8 cellular contexts compared by ENCODE assay signal in the genomic region with DNA sequence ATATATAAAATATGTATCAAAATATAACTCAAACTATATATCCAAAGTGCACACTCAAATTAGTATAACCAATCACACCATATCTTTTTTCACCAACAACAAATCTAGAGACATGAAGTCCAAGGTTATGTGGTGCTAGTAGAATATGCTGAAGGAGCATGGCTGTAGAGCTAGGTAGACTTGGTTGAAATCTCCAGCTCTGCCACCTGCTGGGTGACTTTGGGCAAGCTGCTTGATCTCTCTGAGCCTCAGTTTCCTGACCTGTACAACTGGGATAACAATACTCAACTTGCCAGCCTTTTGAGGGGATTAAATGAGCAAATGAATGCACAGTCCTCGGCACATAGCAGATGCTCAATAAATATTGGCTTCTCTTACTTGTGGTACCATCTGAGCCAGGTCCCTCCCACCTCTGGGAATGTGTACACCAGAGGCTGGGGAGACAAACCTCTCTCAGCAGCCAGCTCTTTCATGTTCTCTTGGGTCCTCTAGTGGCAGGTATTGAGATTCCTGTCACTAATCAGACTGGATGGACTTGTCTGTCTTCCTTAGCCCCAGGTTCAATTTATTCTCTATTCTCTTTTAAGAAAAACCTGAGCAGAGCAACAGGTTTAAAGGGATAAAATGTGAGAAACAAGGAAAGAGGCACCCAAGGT.
DNase-seq lines count a peak whose midpoint lies in the region; ATAC-seq, FAIRE-seq and TF ChIP-seq lines count a peak whose summit lies in the region.

No MANE protein-coding gene starts in this region.

- no peaks in the 10 kb centered on the region for H4K20me1 ChIP-seq in keratinocyte (ENCODE audit: control insufficient read depth, extremely low read depth, insufficient read depth, low read length)

- dilution Hi-C loops in keratinocyte (cut with MboI; ENCODE audit: extremely low pct_ligation_motif_present, low sequenced_read_pairs): no loop called here

- no peak overlapping the region for H3K9ac ChIP-seq in keratinocyte (ENCODE audit: control insufficient read depth, extremely low read depth, insufficient read depth, low read length)

- no peaks in the 10 kb centered on the region for H3K27me3 ChIP-seq in MG63
- no peaks in the 10 kb centered on the region for H3K27me3 ChIP-seq in keratinocyte (ENCODE audit: control insufficient read depth, extremely low read depth, insufficient read depth, low read length)

- FAIRE-seq in keratinocyte (lab: Jason Lieb, UNC): peak; percentile 92

- no peaks in the 10 kb centered on the region for H3K79me2 ChIP-seq in keratinocyte (ENCODE audit: control insufficient read depth, insufficient read depth, low read length)

- H3K4me3 ChIP-seq in MG63 (no peak overlapping the region), astrocyte of the spinal cord (ENCODE audit: low read depth, low read length) (no peak overlapping the region), keratinocyte (ENCODE audit: control insufficient read depth in 2 of 3, extremely low read depth in 1 of 3, insufficient read depth in 2 of 3, low read depth in 1 of 3, low read length in 3 of 3) (no peak overlapping the region)

- H3K9me1 ChIP-seq in keratinocyte (ENCODE audit: control insufficient read depth, extremely low read depth, insufficient read depth, low read length): no peaks in the 10 kb centered on the region

- H3K4me1 ChIP-seq in keratinocyte (ENCODE audit: control insufficient read depth, extremely low read depth, insufficient read depth, low read length): peaks cover 25% of the 10 kb centered on the region

- TF ChIP-seq CTCF in astrocyte of the spinal cord (IDR thresholded peaks at IDR 0.05; ENCODE audit: low read depth, low read length) (peak; percentile 57), keratinocyte (optimal IDR thresholded peaks at IDR 0.05 in 1 of 3, IDR thresholded peaks at IDR 0.05 in 1 of 3, conservative IDR thresholded peaks at IDR 0.05 in 1 of 3; ENCODE audit: extremely low read depth in 1 of 3, insufficient read depth in 2 of 3, low read length in 3 of 3) (peak; percentile 74 to 76 (median 76))

- DNase-seq in AML-193 (lab: John Stamatoyannopoulos, UW) (peak; percentile 13 to 25), MG63 (peak; percentile 59), astrocyte of the spinal cord (ENCODE audit: low read depth, low spot score) (peak; percentile 85), keratinocyte (ENCODE audit: low read depth, low spot score) (peak; percentile 52), activated gamma-delta T cell (lab: John Stamatoyannopoulos, UW) (no peak)
- DNase-seq in activated effector memory CD4-positive, alpha-beta T cell treated with anti-CD3 and anti-CD28 coated beads, Interleukin-2, amount 50 U/mL, for 16 hours: no peak

- H3K9me3 ChIP-seq in MG63 (no peaks in the 10 kb centered on the region), keratinocyte (ENCODE audit: control insufficient read depth, low read depth, low read length) (no peaks in the 10 kb centered on the region)

- H3K36me3 ChIP-seq in MG63 (no peaks in the 10 kb centered on the region), keratinocyte (ENCODE audit: control insufficient read depth in 2 of 2, extremely low read depth in 1 of 2, insufficient read depth in 2 of 2, low read length in 2 of 2) (no peaks in the 10 kb centered on the region)

- no peak overlapping the region for H2AFZ ChIP-seq in keratinocyte (ENCODE audit: control insufficient read depth, low read length)

- H3K27ac ChIP-seq in keratinocyte (ENCODE audit: control insufficient read depth, insufficient read depth, low read length): no peak overlapping the region

- no peak overlapping the region for H3K4me2 ChIP-seq in keratinocyte (ENCODE audit: control insufficient read depth, extremely low read depth, insufficient read depth, low read depth, low read length)

- in situ Hi-C loops in astrocyte of the spinal cord (cut with HindIII; ENCODE audit: low sequenced_read_pairs): no loop called here

- ATAC-seq in GM19324 (IDR thresholded peaks at IDR 0.05; ENCODE audit: low FRiP score, unreplicated experiment) (no peak), GM19397 (IDR thresholded peaks at IDR 0.05; ENCODE audit: unreplicated experiment) (no peak)

Comparison
In these comparisons a context has a peak if more than half of its experiments do, and no peak if none do; other contexts are left out.
1. DNase-seq: peak in AML-193 (2 of 2), MG63 (single experiment), astrocyte of the spinal cord (single experiment) and keratinocyte (single experiment); none in activated effector memory CD4-positive, alpha-beta T cell treated with anti-CD3 and anti-CD28 coated beads, Interleukin-2, amount 50 U/mL, for 16 hours (single experiment) and activated gamma-delta T cell (single experiment).